Comparison of ENCODE assay signal across 23 cellular contexts in genomic region chr22:36315325-36315724, GRCh38.
DNase-seq lines count a peak whose midpoint lies in the region; ATAC-seq and TF ChIP-seq lines count a peak whose summit lies in the region.
"Had no signal": no experiment of that assay in that cellular context is flagged by ENCODE, and none has a peak within 500 bp of the region (broad histone marks: within the 10 kb centered on the region; RNA-seq: fewer than 3 reads in every experiment).

No MANE protein-coding gene starts in this region.

- H3K4me1 Mint-ChIP-seq in activated naive CD8-positive, alpha-beta T cell treated with anti-CD3 and anti-CD28 coated beads for 36 hours, result peaks cover 9% of the 10 kb centered on the region
- peaks cover 0 to 9% (median 3%) of the 10 kb centered on the region in 7 donors for H3K4me1 Mint-ChIP-seq in naive thymus-derived CD4-positive, alpha-beta T cell
- H3K4me1 Mint-ChIP-seq: WTC11 had no signal

- H3K36me3 ChIP-seq in left ventricle myocardium inferior, result peaks cover 100% of the 10 kb centered on the region
- peaks cover 77 to 98% (median 77%) of the 10 kb centered on the region in 3 experiments for H3K36me3 ChIP-seq in naive thymus-derived CD4-positive, alpha-beta T cell (ENCODE audit: control insufficient read depth in 2 of 3, insufficient read depth in 3 of 3, low read length in 3 of 3)
- H3K36me3 ChIP-seq: ovary had no signal

- H3K27me3 Mint-ChIP-seq in activated naive CD8-positive, alpha-beta T cell treated with anti-CD3 and anti-CD28 coated beads for 36 hours, result no peaks in the 10 kb centered on the region
- H3K27me3 Mint-ChIP-seq in naive thymus-derived CD4-positive, alpha-beta T cell, result no peaks in the 10 kb centered on the region
- H3K27me3 Mint-ChIP-seq: CD4-positive, CD25-positive, alpha-beta regulatory T cell; effector memory CD8-positive, alpha-beta T cell had no signal

- TF ChIP-seq CTCF in left ventricle myocardium inferior (IDR thresholded peaks at IDR 0.05; ENCODE audit: borderline replicate concordance), result no peak

- CTCF ChIA-PET in naive thymus-derived CD4-positive, alpha-beta T cell (lab: Charles Lee), result interaction anchor here (1.1 to 1.5 kb wide), 2 partner anchors 13 to 76 kb away, joined by 5 to 7 read pairs; partner anchors contain the start of gene APOL2

- no peaks in the 10 kb centered on the region for H3K9me3 Mint-ChIP-seq in activated naive CD8-positive, alpha-beta T cell treated with anti-CD3 and anti-CD28 coated beads for 36 hours
- no peaks in the 10 kb centered on the region for H3K9me3 Mint-ChIP-seq in naive thymus-derived CD4-positive, alpha-beta T cell
- H3K9me3 Mint-ChIP-seq: CD4-positive, CD25-positive, alpha-beta regulatory T cell; effector memory CD8-positive, alpha-beta T cell; T-helper 2 cell treated with Interferon-gamma antibody and Interleukin-4, amounts not matched to agents 5 μg/mL and 100 μg/mL, for 36 hours; WTC11 had no signal

- H3K27ac ChIP-seq in left ventricle myocardium inferior (replicated peaks), result peak overlapping the region; percentile 46
- H3K27ac ChIP-seq in naive thymus-derived CD4-positive, alpha-beta T cell (ENCODE audit: low read depth, low read length), result no peak overlapping the region
- H3K27ac ChIP-seq: HL-60, ovary, PC-9, SK-N-MC had no signal

- no peaks in the 10 kb centered on the region for H3K27me3 ChIP-seq in left ventricle myocardium inferior (ENCODE audit: low read depth)
- H3K27me3 ChIP-seq in naive thymus-derived CD4-positive, alpha-beta T cell (ENCODE audit: control insufficient read depth in 2 of 2, insufficient read depth in 2 of 2, low read length in 2 of 2), result no peaks in the 10 kb centered on the region
- H3K27me3 ChIP-seq: ovary had no signal

- H3K9me3 ChIP-seq in left ventricle myocardium inferior (replicated peaks), result no peaks in the 10 kb centered on the region
- no peaks in the 10 kb centered on the region for H3K9me3 ChIP-seq in naive thymus-derived CD4-positive, alpha-beta T cell (ENCODE audit: control insufficient read depth in 2 of 3, low read length in 3 of 3)
- H3K9me3 ChIP-seq: ovary had no signal

- POLR2A ChIA-PET in naive thymus-derived CD4-positive, alpha-beta T cell (lab: Charles Lee), result interaction anchor here (0.7 to 2.0 kb wide), 3 partner anchors 12 to 651 kb away, joined by 3 to 7 read pairs (median 4); no protein-coding TSS in a partner anchor

- no peak for DNase-seq in left ventricle myocardium inferior
- DNase-seq in cardiac septum (ENCODE audit: low spot score), result no peak
- DNase-seq in activated naive CD8-positive, alpha-beta T cell treated with anti-CD3 and anti-CD28 coated beads for 36 hours, result no peak
- no peak for DNase-seq in naive thymus-derived CD4-positive, alpha-beta T cell
- no peak for DNase-seq in cortex of kidney (lab: John Stamatoyannopoulos, UW)
- no peak for DNase-seq in NK-92 treated with Interleukin-12 subunit alpha and Interleukin-12 subunit beta, amount 100 ng/mL, for 24 hours (lab: John Stamatoyannopoulos, UW)
- no peak for DNase-seq in sciatic nerve (ENCODE audit: low spot score)
- DNase-seq: anterior cingulate cortex; CD4-positive, CD25-positive, alpha-beta regulatory T cell; effector memory CD8-positive, alpha-beta T cell; HCEC 1CT; head of caudate nucleus; left ventricle myocardium superior; MM.1S; NCI-H1694 treated with DMSO at 0.1 percent for 48 hours; NCI-H2227 treated with DMSO at 0.1 percent for 48 hours; ovary; PC-9 had no signal

- no peak for ATAC-seq in naive thymus-derived CD4-positive, alpha-beta T cell
- ATAC-seq in HG03159 (IDR thresholded peaks at IDR 0.05; ENCODE audit: unreplicated experiment) (no peak), sciatic nerve (no peak)
- ATAC-seq: effector memory CD8-positive, alpha-beta T cell; left ventricle myocardium superior; WTC11 had no signal

- no peak overlapping the region for H3K4me3 Mint-ChIP-seq in activated naive CD8-positive, alpha-beta T cell treated with anti-CD3 and anti-CD28 coated beads for 36 hours
- H3K4me3 Mint-ChIP-seq in naive thymus-derived CD4-positive, alpha-beta T cell, result no peak overlapping the region
- H3K4me3 Mint-ChIP-seq: effector memory CD8-positive, alpha-beta T cell; T-helper 2 cell treated with Interferon-gamma antibody and Interleukin-4, amounts not matched to agents 5 μg/mL and 100 μg/mL, for 36 hours; WTC11 had no signal

- peak overlapping the region; percentile 67 for H3K27ac Mint-ChIP-seq in activated naive CD8-positive, alpha-beta T cell treated with anti-CD3 and anti-CD28 coated beads for 36 hours
- H3K27ac Mint-ChIP-seq in naive thymus-derived CD4-positive, alpha-beta T cell, result peak overlapping the region in 7 of 9 donors; percentile 6 to 82 (median 38)
- H3K27ac Mint-ChIP-seq: CD4-positive, CD25-positive, alpha-beta regulatory T cell; T-helper 2 cell treated with Interferon-gamma antibody and Interleukin-4, amounts not matched to agents 5 μg/mL and 100 μg/mL, for 36 hours; WTC11 had no signal

- H3K4me1 ChIP-seq in left ventricle myocardium inferior, result peaks cover 25% of the 10 kb centered on the region
- H3K4me1 ChIP-seq in naive thymus-derived CD4-positive, alpha-beta T cell (ENCODE audit: control insufficient read depth in 2 of 2, insufficient read depth in 2 of 2, low read length in 2 of 2), result no peaks in the 10 kb centered on the region

- peaks cover 33% of the 10 kb centered on the region for H3K36me3 Mint-ChIP-seq in activated naive CD8-positive, alpha-beta T cell treated with anti-CD3 and anti-CD28 coated beads for 36 hours
- H3K36me3 Mint-ChIP-seq in naive thymus-derived CD4-positive, alpha-beta T cell, result peaks cover 13 to 59% (median 23%) of the 10 kb centered on the region in 5 donors

- no peak overlapping the region for H3K4me3 ChIP-seq in left ventricle myocardium inferior
- no peak overlapping the region for H3K4me3 ChIP-seq in naive thymus-derived CD4-positive, alpha-beta T cell (ENCODE audit: low read length)
- H3K4me3 ChIP-seq: ovary, PC-9, SK-N-MC had no signal

- intact Hi-C loops in left ventricle myocardium inferior (cut with micrococcal nuclease) (no loop called here), cardiac septum (cut with DNase I) (no loop called here), sciatic nerve (cut with DNase I) (loop anchor here (10.0 kb wide), 1 partner anchor 49 kb away; no protein-coding TSS in a partner anchor)
- intact Hi-C loops in naive thymus-derived CD4-positive, alpha-beta T cell (cut with micrococcal nuclease), result no loop called here
